In the genomic region with DNA sequence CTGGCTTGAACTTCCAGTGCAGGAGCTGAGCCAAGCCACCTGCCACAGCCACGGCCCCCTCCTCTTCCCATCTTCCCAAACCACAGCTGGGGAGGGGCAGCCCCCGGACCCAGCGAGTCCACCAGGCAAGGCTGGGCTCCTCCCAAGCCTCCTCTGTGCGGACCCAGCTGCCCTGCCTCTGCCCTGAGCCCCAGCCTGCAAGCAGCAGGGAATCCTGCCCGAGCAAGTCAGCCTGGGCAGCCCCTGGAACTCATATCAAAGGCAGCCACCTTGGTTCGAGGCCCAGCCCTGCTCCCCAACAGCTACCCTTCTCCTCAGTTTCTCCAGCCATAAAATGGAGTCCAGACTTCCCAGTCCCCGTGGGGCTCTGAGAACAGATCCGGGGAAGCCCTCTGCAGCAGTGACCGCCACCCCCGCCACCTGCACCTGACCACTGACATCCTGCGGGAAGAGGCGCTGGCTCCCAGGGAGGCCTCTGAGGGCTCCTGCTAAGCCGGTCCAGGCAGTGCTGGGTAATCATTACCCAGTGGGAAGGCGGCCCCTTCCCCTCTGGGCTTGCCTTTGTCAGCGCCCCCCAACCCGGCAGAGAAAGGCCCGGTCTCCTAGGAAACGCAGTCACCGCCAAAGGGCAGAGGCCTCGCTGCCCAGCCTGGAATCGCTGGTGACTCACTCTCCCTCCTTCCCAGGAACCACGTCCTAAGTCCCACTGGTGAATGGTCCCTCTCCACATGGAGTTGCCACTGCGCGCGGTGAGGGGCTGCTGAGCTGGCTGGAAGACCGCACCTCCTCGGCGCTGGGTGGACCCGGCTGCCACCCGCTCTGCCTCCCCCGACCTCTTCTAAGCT, we compare ENCODE assay signal across 8 cellular contexts. TPM values are rescaled to one million over a fixed set of nuclear protein-coding genes. Genes with fewer than 3 reads are reported as not detected.
DNase-seq lines count a peak whose midpoint lies in the region; ATAC-seq and TF ChIP-seq lines count a peak whose summit lies in the region.

No MANE protein-coding gene starts in this region.

- TF ChIP-seq CTCF in foreskin fibroblast (IDR thresholded peaks at IDR 0.05; ENCODE audit: low read depth, low read length) = no peak

- no peak for ATAC-seq in activated T-cell treated with anti-CD3 and anti-CD28 coated beads, Interleukin-2, amount 50 U/mL, for 4 hours
- ATAC-seq in T-helper 17 cell = no peak

- no peak overlapping the region for H2AFZ ChIP-seq in neuron (ENCODE audit: low read depth, low read length)

- no peak overlapping the region for H3K27ac Mint-ChIP-seq in T-helper 17 cell

- H3K9me3 Mint-ChIP-seq in activated T-cell treated with anti-CD3 and anti-CD28 coated beads, Interleukin-2, amount 50 U/mL, for 4 hours = no peaks in the 10 kb centered on the region

- H3K9me3 ChIP-seq in T-helper 17 cell (ENCODE audit: control insufficient read depth, low read length, poor library complexity, severe bottlenecking) (no peaks in the 10 kb centered on the region), neuron (ENCODE audit: low read length) (no peaks in the 10 kb centered on the region)

- no peaks in the 10 kb centered on the region for H3K36me3 Mint-ChIP-seq in activated T-cell treated with anti-CD3 and anti-CD28 coated beads, Interleukin-2, amount 50 U/mL, for 4 hours (ENCODE audit: insufficient read depth)
- no peaks in the 10 kb centered on the region for H3K36me3 Mint-ChIP-seq in T-helper 17 cell (ENCODE audit: low read depth)

- H3K36me3 ChIP-seq in neuron (ENCODE audit: insufficient read depth, low read length) = no peaks in the 10 kb centered on the region

- peaks cover 7% of the 10 kb centered on the region for H3K4me1 Mint-ChIP-seq in activated T-cell treated with anti-CD3 and anti-CD28 coated beads, Interleukin-2, amount 50 U/mL, for 4 hours (ENCODE audit: low read depth)
- H3K4me1 Mint-ChIP-seq in T-helper 17 cell = peaks cover 9% of the 10 kb centered on the region

- H3K27me3 ChIP-seq in neuron (ENCODE audit: insufficient read depth, low read length) = no peaks in the 10 kb centered on the region

- H3K27me3 Mint-ChIP-seq in activated T-cell treated with anti-CD3 and anti-CD28 coated beads, Interleukin-2, amount 50 U/mL, for 4 hours (ENCODE audit: low read depth) = peaks cover 7% of the 10 kb centered on the region
- peaks cover 9% of the 10 kb centered on the region for H3K27me3 Mint-ChIP-seq in T-helper 17 cell

- DNase-seq in activated T-cell treated with anti-CD3 and anti-CD28 coated beads, Interleukin-2, amount 50 U/mL, for 4 hours = no peak
- DNase-seq in activated T-cell treated with anti-CD3 and anti-CD28 coated beads, Interleukin-2, amount 50 U/mL, for 1 hour = no peak
- DNase-seq in T-helper 17 cell (no peak), foreskin fibroblast (peak; percentile 84 to 92), inferior parietal cortex (ENCODE audit: extremely low spot score) (no peak), NCI-H1930 (lab: John Stamatoyannopoulos, UW) (no peak)
- no peak for DNase-seq in activated CD4-positive, CD25-positive, alpha-beta regulatory T cell treated with anti-CD3 and anti-CD28 coated beads, Interleukin-2, amount 50 U/mL, for 72 hours

- H3K4me1 ChIP-seq in neuron (ENCODE audit: insufficient read depth, low read length) = peaks cover 29% of the 10 kb centered on the region

- H3K4me3 ChIP-seq in foreskin fibroblast (ENCODE audit: low read depth in 1 of 2, low read length in 2 of 2) = peak overlapping the region; percentile 56 to 82
- H3K4me3 ChIP-seq in neuron (ENCODE audit: low read length) = peak overlapping the region; percentile 58

- H3K4me3 Mint-ChIP-seq in activated T-cell treated with anti-CD3 and anti-CD28 coated beads, Interleukin-2, amount 50 U/mL, for 4 hours = peak overlapping the region; percentile 60
- H3K4me3 Mint-ChIP-seq in T-helper 17 cell = peak overlapping the region; percentile 78

RNA-seq across cellular contexts. Expression of a gene that starts 1.5 kb away (rescaled TPM):
- total RNA-seq in activated T-cell treated with anti-CD3 and anti-CD28 coated beads, Interleukin-2, amount 50 U/mL, for 4 hours = 1 to 10 TPM; 2.7 to 3.7 (median 3.2) TPM
- total RNA-seq in T-helper 17 cell = 1 to 10 TPM; 3.5 to 5.5 TPM

RNA-seq across cellular contexts. Expression of a gene that starts 34.7 kb away (rescaled TPM):
- 10 to 100 TPM; 11.9 to 15.5 (median 13.9) TPM for total RNA-seq in activated T-cell treated with anti-CD3 and anti-CD28 coated beads, Interleukin-2, amount 50 U/mL, for 4 hours
- 10 to 100 TPM in 1 of 2 donors, 1 to 10 TPM in 1; 7.7 to 10.2 TPM for total RNA-seq in T-helper 17 cell

Comparison
In these comparisons a context has a peak if more than half of its experiments do, and no peak if none do; other contexts are left out.
1. DNase-seq: peak in foreskin fibroblast (2 of 2); none in activated T-cell treated with anti-CD3 and anti-CD28 coated beads, Interleukin-2, amount 50 U/mL, for 4 hours (single experiment), activated T-cell treated with anti-CD3 and anti-CD28 coated beads, Interleukin-2, amount 50 U/mL, for 1 hour (single experiment), T-helper 17 cell (0 of 3), activated CD4-positive, CD25-positive, alpha-beta regulatory T cell treated with anti-CD3 and anti-CD28 coated beads, Interleukin-2, amount 50 U/mL, for 72 hours (single experiment), inferior parietal cortex (single experiment) and NCI-H1930 (0 of 2).